In genomic region chr4:168854216-168854921, GRCh38 we compare ENCODE assay signal across 15 cellular contexts.
DNase-seq lines count a peak whose midpoint lies in the region; ATAC-seq and TF ChIP-seq lines count a peak whose summit lies in the region.
"Had no signal": no experiment of that assay in that cellular context is flagged by ENCODE, and none has a peak within 500 bp of the region (broad histone marks: within the 10 kb centered on the region; RNA-seq: fewer than 3 reads in every experiment).

No MANE protein-coding gene starts in this region.

- TF ChIP-seq CTCF in left ventricle myocardium inferior (IDR thresholded peaks at IDR 0.05; ENCODE audit: borderline replicate concordance), result no peak

- H3K36me3 ChIP-seq in left ventricle myocardium inferior, result peaks cover 4% of the 10 kb centered on the region

- H3K4me1 ChIP-seq in left ventricle myocardium inferior, result peaks cover 100% of the 10 kb centered on the region

- H3K27ac ChIP-seq in left ventricle myocardium inferior (replicated peaks), result peak overlapping the region; percentile 86
- H3K27ac ChIP-seq: HL-60 had no signal

- peak; percentile 77 for ATAC-seq in Right ventricle myocardium inferior
- peak; percentile 85 for ATAC-seq in sciatic nerve
- ATAC-seq in HG02642 (IDR thresholded peaks at IDR 0.05; ENCODE audit: poor library complexity, unreplicated experiment), result no peak
- ATAC-seq in HG03521 (IDR thresholded peaks at IDR 0.05; ENCODE audit: unreplicated experiment), result no peak

- peak overlapping the region; percentile 11 for H3K4me3 ChIP-seq in left ventricle myocardium inferior

- intact Hi-C loops in Right ventricle myocardium inferior (cut with DNase I), result no loop called here
- intact Hi-C loops in cardiac septum (cut with DNase I), result no loop called here
- intact Hi-C loops in left ventricle myocardium inferior (cut with micrococcal nuclease), result no loop called here
- intact Hi-C loops in sciatic nerve (cut with DNase I), result no loop called here

- H3K27me3 ChIP-seq in left ventricle myocardium inferior (ENCODE audit: low read depth), result no peaks in the 10 kb centered on the region

- no peak for DNase-seq in Right ventricle myocardium inferior (ENCODE audit: missing footprints)
- DNase-seq in cardiac septum (ENCODE audit: low spot score), result no peak
- DNase-seq in left ventricle myocardium inferior, result peak; percentile 32
- no peak for DNase-seq in sciatic nerve (ENCODE audit: low spot score)
- no peak for DNase-seq in KG1 (lab: John Stamatoyannopoulos, UW)
- DNase-seq in superior temporal gyrus (ENCODE audit: extremely low spot score), result no peak
- DNase-seq: 8988T; activated T-cell treated with anti-CD3 and anti-CD28 coated beads, Interleukin-2, amount 50 U/mL, for 1 hour; CD8-positive, alpha-beta memory T cell; GDM1; stimulated activated naive CD4-positive, alpha-beta T cell; SW 1271 had no signal

- no peaks in the 10 kb centered on the region for H3K9me3 ChIP-seq in left ventricle myocardium inferior (replicated peaks)

Comparison
In these comparisons a context has a peak if more than half of its experiments do, and no peak if none do; other contexts are left out.
1. ATAC-seq: peak in Right ventricle myocardium inferior (single experiment) and sciatic nerve (single experiment); none in HG02642 (single experiment) and HG03521 (single experiment).